Comparison of ENCODE assay signal across 8 cellular contexts in the genomic region with DNA sequence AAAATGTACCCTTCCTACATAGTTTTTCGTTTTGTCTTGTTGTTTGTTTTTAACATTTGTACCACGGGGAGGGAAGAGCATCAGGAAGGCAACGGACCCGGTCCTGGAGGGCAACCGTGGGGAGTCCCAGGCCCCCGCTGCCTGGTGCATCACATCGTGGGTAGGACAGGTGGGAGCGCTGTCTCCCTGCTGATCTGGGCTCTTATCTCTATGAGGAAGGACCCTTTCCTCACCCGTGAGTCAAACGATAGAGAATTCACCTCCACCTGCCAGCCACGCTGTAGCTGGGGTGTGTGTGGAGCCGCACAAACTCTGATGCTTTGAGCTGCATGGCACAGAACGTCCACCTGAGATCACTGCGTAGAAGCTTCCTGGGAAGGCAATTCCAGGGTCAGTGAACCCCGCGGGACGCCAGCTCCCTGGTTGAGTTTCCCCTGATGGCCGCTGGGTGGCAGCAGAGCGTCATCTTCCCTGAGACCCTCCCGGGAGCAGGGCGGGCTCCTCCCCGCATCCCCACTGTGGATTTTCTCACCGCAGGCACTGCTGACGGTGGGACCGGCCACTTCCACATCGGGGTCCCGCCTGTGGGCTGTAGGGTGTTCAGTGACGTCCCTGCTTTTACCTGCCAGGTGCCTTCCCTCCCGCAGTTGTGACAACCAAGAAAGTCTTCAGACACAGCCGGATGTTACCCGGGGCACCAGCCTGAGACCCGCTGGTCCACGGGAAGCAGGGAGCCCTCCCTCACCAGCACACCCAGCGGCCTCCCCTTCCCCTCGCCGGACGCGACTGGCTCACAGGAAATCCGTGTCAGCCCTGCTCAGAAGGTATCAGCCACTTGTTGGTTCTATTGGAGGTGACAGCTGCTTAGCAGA. TPM values are rescaled to one million over a fixed set of nuclear protein-coding genes. Genes with fewer than 3 reads are reported as not detected.
A peak's percentile ranks its signal among the peaks of the same experiment; 100 is the strongest.
DNase-seq lines count a peak whose midpoint lies in the region; ATAC-seq and TF ChIP-seq lines count a peak whose summit lies in the region.

No MANE protein-coding gene starts in this region.

- H3K9ac ChIP-seq in neural cell (ENCODE audit: low read length), result peak overlapping the region; percentile 52

- no peaks in the 10 kb centered on the region for H3K36me3 Mint-ChIP-seq in stimulated activated naive CD8-positive, alpha-beta T cell treated with anti-CD3 and anti-CD28 coated beads, Interleukin-15, Interleukin-2, amounts not matched to agents 100 ng/mL and 50 ng/mL, for 24 hours (ENCODE audit: low read depth)

- no peaks in the 10 kb centered on the region for H4K20me1 ChIP-seq in neural cell (ENCODE audit: insufficient read depth)

- peak overlapping the region; percentile 58 for H3K4me3 Mint-ChIP-seq in stimulated activated naive CD8-positive, alpha-beta T cell treated with anti-CD3 and anti-CD28 coated beads, Interleukin-15, Interleukin-2, amounts not matched to agents 100 ng/mL and 50 ng/mL, for 24 hours

- no peak overlapping the region for H3K27ac ChIP-seq in esophagus squamous epithelium
- H3K27ac ChIP-seq in neural cell (ENCODE audit: low read length), result no peak overlapping the region

- DNase-seq in D341Med (ENCODE audit: low spot score) (peak; percentile 93), NCI-H82 treated with DMSO at 0.1 percent for 48 hours (lab: John Stamatoyannopoulos, UW; ENCODE audit: unreplicated experiment) (peak; percentile 31), esophagus squamous epithelium (lab: John Stamatoyannopoulos, UW) (no peak)
- DNase-seq in activated T-cell treated with anti-CD3 and anti-CD28 coated beads, Interleukin-2, amount 50 U/mL, for 1 hour, result peak; percentile 70

- H3K27me3 ChIP-seq in esophagus squamous epithelium (peaks cover 0 to 41% (median 0%) of the 10 kb centered on the region in 4 donors), neural cell (ENCODE audit: insufficient read depth, low read depth, low read length) (no peaks in the 10 kb centered on the region)

- TF ChIP-seq EP300 in neural cell (conservative IDR thresholded peaks at IDR 0.05; ENCODE audit: poor library complexity, severe bottlenecking), result peak; percentile 10

- H3K4me3 ChIP-seq in esophagus squamous epithelium (peak overlapping the region in 2 of 4 donors; percentile 16 to 53), neural cell (ENCODE audit: low read length) (peak overlapping the region; percentile 65)

- no peaks in the 10 kb centered on the region for H3F3A ChIP-seq in neural cell (ENCODE audit: insufficient read depth, low read length, poor library complexity, severe bottlenecking)

- H3K9me2 ChIP-seq in neural cell (ENCODE audit: insufficient read depth, low read length), result no peaks in the 10 kb centered on the region

- WGBS in esophagus squamous epithelium, 2 donors, result 12 to 25% methylated on average over 1 to 18 of the region's 39 CpGs

- H3K9me3 ChIP-seq in esophagus squamous epithelium (no peaks in the 10 kb centered on the region), neural cell (ENCODE audit: low read length) (peaks cover 2% of the 10 kb centered on the region)

- TF ChIP-seq POLR2A in esophagus squamous epithelium (IDR thresholded peaks at IDR 0.05), result no peak

- intact Hi-C loops in esophagus squamous epithelium (cut with DNase I), result no loop called here

- H3K27me3 Mint-ChIP-seq in stimulated activated naive CD8-positive, alpha-beta T cell treated with anti-CD3 and anti-CD28 coated beads, Interleukin-15, Interleukin-2, amounts not matched to agents 100 ng/mL and 50 ng/mL, for 24 hours, result peaks cover 38% of the 10 kb centered on the region

- ATAC-seq in HG02870 (IDR thresholded peaks at IDR 0.05; ENCODE audit: unreplicated experiment) (peak; percentile 48), HG03280 (IDR thresholded peaks at IDR 0.05; ENCODE audit: unreplicated experiment) (no peak)

- peaks cover 3% of the 10 kb centered on the region for H3K9me3 Mint-ChIP-seq in stimulated activated naive CD8-positive, alpha-beta T cell treated with anti-CD3 and anti-CD28 coated beads, Interleukin-15, Interleukin-2, amounts not matched to agents 100 ng/mL and 50 ng/mL, for 24 hours

- H3K4me1 Mint-ChIP-seq in stimulated activated naive CD8-positive, alpha-beta T cell treated with anti-CD3 and anti-CD28 coated beads, Interleukin-15, Interleukin-2, amounts not matched to agents 100 ng/mL and 50 ng/mL, for 24 hours (ENCODE audit: low read depth), result peaks cover 12% of the 10 kb centered on the region

- no peaks in the 10 kb centered on the region for H3K79me2 ChIP-seq in neural cell (replicated peaks; ENCODE audit: insufficient read depth, low read length)

- H3K4me2 ChIP-seq in neural cell (ENCODE audit: low read length), result peak overlapping the region; percentile 19

- TF ChIP-seq RAD21 in neural cell (conservative IDR thresholded peaks at IDR 0.05), result peak; percentile 90

- TF ChIP-seq CTCF in esophagus squamous epithelium (IDR thresholded peaks at IDR 0.05) (peak; percentile 67 to 86 (median 72)), neural cell (IDR thresholded peaks at IDR 0.05; ENCODE audit: poor library complexity, severe bottlenecking) (peak; percentile 96)

- H3K27ac Mint-ChIP-seq in stimulated activated naive CD8-positive, alpha-beta T cell treated with anti-CD3 and anti-CD28 coated beads, Interleukin-15, Interleukin-2, amounts not matched to agents 100 ng/mL and 50 ng/mL, for 24 hours, result no peak overlapping the region

- H3K4me1 ChIP-seq in esophagus squamous epithelium, result peaks cover 0 to 9% (median 7%) of the 10 kb centered on the region in 3 donors

- H2AFZ ChIP-seq in neural cell (ENCODE audit: low read depth, low read length), result peak overlapping the region; percentile 37

- H3K36me3 ChIP-seq in esophagus squamous epithelium (no peaks in the 10 kb centered on the region), neural cell (ENCODE audit: insufficient read depth, low read length) (no peaks in the 10 kb centered on the region)

TF ChIP-seq in neural cell, 6 proteins besides CTCF, POLR2A, EP300 and RAD21:
- TF ChIP-seq MXI1 (conservative IDR thresholded peaks at IDR 0.05; ENCODE audit: poor library complexity, severe bottlenecking) (peak; percentile 32), EZH2 (IDR thresholded peaks at IDR 0.05; ENCODE audit: borderline replicate concordance, insufficient read depth, low read length, poor library complexity, severe bottlenecking) (no peak), SMC3 (conservative IDR thresholded peaks at IDR 0.05; ENCODE audit: poor library complexity) (peak; percentile 87), TAF1 (IDR thresholded peaks at IDR 0.05; ENCODE audit: low read depth) (no peak)

RNA-seq across cellular contexts. Expression of gene ZNF787, which starts 54.7 kb away (rescaled TPM):
- total RNA-seq in esophagus squamous epithelium, result 10 to 100 TPM in 3 of 4 donors, 1 to 10 TPM in 1; 9.9 to 21.3 (median 13.1) TPM
- 11.4 and 17.8 TPM in 2 replicates for polyA plus RNA-seq in neural cell
- 16.9 and 20.9 TPM in 2 replicates for polyA minus RNA-seq in neural cell
